Comparison of ENCODE assay signal across 1 cellular context in the genomic region with DNA sequence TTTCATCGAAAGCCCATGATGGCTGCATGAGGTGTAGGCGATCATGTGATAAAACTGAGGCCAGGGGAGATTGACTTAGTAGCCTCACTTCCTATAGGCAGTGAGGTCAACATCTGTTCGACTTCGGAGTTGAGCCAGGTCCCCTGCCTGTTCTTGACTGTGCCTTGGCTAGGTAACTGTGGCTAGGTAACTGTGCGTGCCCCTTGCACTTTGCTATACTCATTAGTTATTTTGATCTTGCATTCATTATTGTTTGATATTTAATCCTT.
TF ChIP-seq lines count a peak whose summit lies in the region.

No MANE protein-coding gene starts in this region.

TF ChIP-seq in HepG2, 621 proteins besides CTCF, POLR2A, EP300 and RAD21 (continued from another document):
- TF ChIP-seq, protein P1, sequence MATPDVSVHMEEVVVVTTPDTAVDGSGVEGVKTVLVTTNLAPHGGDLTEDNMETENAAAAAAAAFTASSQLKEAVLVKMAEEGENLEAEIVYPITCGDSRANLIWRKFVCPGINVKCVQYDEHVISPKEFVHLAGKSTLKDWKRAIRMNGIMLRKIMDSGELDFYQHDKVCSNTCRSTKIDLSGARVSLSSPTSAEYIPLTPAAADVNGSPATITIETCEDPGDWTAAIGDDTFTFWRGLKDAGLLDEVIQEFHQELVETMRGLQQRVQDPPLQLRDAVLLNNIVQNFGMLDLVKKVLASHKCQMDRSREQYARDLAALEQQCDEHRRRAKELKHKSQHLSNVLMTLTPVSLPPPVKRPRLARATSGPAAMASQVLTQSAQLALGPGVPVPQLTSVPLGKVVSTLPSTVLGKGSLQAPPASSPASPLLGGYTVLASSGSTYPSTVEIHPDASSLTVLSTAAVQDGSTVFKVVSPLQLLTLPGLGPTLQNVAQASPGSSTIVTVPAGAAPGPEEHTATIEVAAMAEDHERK (CRISPR knock-in tag; IDR thresholded peaks at IDR 0.05; ENCODE audit: low read depth) = no peak
- TF ChIP-seq RXRA (CRISPR knock-in tag; IDR thresholded peaks at IDR 0.05) = no peak
- no peak for TF ChIP-seq RFXANK (CRISPR knock-in tag; IDR thresholded peaks at IDR 0.05)
- TF ChIP-seq, protein P2, sequence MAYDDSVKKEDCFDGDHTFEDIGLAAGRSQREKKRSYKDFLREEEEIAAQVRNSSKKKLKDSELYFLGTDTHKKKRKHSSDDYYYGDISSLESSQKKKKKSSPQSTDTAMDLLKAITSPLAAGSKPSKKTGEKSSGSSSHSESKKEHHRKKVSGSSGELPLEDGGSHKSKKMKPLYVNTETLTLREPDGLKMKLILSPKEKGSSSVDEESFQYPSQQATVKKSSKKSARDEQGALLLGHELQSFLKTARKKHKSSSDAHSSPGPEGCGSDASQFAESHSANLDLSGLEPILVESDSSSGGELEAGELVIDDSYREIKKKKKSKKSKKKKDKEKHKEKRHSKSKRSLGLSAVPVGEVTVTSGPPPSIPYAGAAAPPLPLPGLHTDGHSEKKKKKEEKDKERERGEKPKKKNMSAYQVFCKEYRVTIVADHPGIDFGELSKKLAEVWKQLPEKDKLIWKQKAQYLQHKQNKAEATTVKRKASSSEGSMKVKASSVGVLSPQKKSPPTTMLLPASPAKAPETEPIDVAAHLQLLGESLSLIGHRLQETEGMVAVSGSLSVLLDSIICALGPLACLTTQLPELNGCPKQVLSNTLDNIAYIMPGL (CRISPR knock-in tag; IDR thresholded peaks at IDR 0.05; ENCODE audit: borderline replicate concordance in 1 of 2, low read depth in 1 of 2) = no peak
- TF ChIP-seq ZNF557 (CRISPR knock-in tag; IDR thresholded peaks at IDR 0.05) = no peak
- no peak for TF ChIP-seq MAFF (IDR thresholded peaks at IDR 0.05; ENCODE audit: low read depth, low read length)
- TF ChIP-seq PRMT3 (CRISPR knock-in tag; IDR thresholded peaks at IDR 0.05; ENCODE audit: borderline replicate concordance, low read depth) = no peak
